Comparison of ENCODE assay signal across 1 cellular context in genomic region chr15:69161878-69162213, GRCh38.
TF ChIP-seq lines count a peak whose summit lies in the region.

No MANE protein-coding gene starts in this region.

TF ChIP-seq in IMR-90, 13 proteins besides CTCF, POLR2A, EP300 and RAD21 (continued from another document):
- TF ChIP-seq RFX5 (IDR thresholded peaks at IDR 0.05; ENCODE audit: low read depth, low read length) = no peak
- no peak for TF ChIP-seq BHLHE40 (IDR thresholded peaks at IDR 0.05; ENCODE audit: low read depth, low read length)
